ENCODE assay signal across 16 cellular contexts in the genomic region with DNA sequence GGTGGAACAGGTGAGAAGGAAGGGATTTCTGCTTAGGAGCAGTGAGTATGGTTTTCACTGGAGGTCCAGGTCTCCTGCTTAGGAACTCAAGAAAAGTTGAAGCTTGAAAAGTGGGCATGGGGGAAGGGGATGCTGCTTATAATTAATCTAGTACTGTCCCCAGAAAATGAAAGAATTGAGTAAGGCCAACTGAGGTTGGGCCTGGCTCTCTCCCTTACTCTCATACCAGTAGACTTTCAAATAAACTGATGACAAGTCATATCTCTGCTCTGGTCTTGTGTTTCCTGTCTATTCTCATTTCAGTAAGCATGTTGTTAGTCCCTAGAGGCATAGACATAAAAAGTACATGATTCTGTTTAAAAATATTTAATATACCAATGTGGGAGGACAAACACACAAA. TPM values are rescaled to one million over a fixed set of nuclear protein-coding genes. Genes with fewer than 3 reads are reported as not detected.
A peak's percentile ranks its signal among the peaks of the same experiment; 100 is the strongest.
DNase-seq lines count a peak whose midpoint lies in the region; ATAC-seq and TF ChIP-seq lines count a peak whose summit lies in the region.
"Had no signal": no experiment of that assay in that cellular context is flagged by ENCODE, and none has a peak within 500 bp of the region (broad histone marks: within the 10 kb centered on the region; RNA-seq: fewer than 3 reads in every experiment).

No MANE protein-coding gene starts in this region.

- no peak overlapping the region for H3K27ac ChIP-seq in CD8-positive, alpha-beta memory T cell (ENCODE audit: low read depth, low read length)
- no peak overlapping the region for H3K27ac ChIP-seq in right lobe of liver
- H3K27ac ChIP-seq: coronary artery, esophagus squamous epithelium had no signal

- ATAC-seq in HG02885 (IDR thresholded peaks at IDR 0.05; ENCODE audit: poor library complexity, unreplicated experiment): peak; percentile 47
- ATAC-seq in naive thymus-derived CD8-positive, alpha-beta T cell: no peak
- no peak for ATAC-seq in right lobe of liver
- ATAC-seq: heart left ventricle had no signal

- TF ChIP-seq POLR2A in right lobe of liver (IDR thresholded peaks at IDR 0.05): no peak

- TF ChIP-seq CTCF in right lobe of liver (IDR thresholded peaks at IDR 0.05): no peak

- DNase-seq in CD8-positive, alpha-beta memory T cell: no peak
- DNase-seq in activated CD4-positive, alpha-beta memory T cell treated with anti-CD3 and anti-CD28 coated beads, Interleukin-2, amount 10 ng/mL, durations not matched to agents 7 days and 5 days: no peak
- DNase-seq in naive thymus-derived CD8-positive, alpha-beta T cell: no peak
- DNase-seq in right lobe of liver: no peak
- DNase-seq in HPDE6-E6E7 (ENCODE audit: extremely low spot score): no peak
- DNase-seq in HuH-7 (ENCODE audit: low spot score): no peak
- DNase-seq: amniotic stem cell, EL, esophagus squamous epithelium, heart left ventricle, HFFc6, Right ventricle myocardium superior had no signal

- peaks cover 26% of the 10 kb centered on the region for H3K36me3 ChIP-seq in CD8-positive, alpha-beta memory T cell (ENCODE audit: insufficient read depth, low read length)
- H3K36me3 ChIP-seq in right lobe of liver: no peaks in the 10 kb centered on the region

- H3K9me3 ChIP-seq in CD8-positive, alpha-beta memory T cell (ENCODE audit: low read length): no peaks in the 10 kb centered on the region
- no peaks in the 10 kb centered on the region for H3K9me3 ChIP-seq in right lobe of liver
- H3K9me3 ChIP-seq: esophagus squamous epithelium, heart left ventricle had no signal

- no peaks in the 10 kb centered on the region for H3K27me3 ChIP-seq in CD8-positive, alpha-beta memory T cell (ENCODE audit: insufficient read depth, low read length, poor library complexity, severe bottlenecking)
- H3K27me3 ChIP-seq in right lobe of liver: no peaks in the 10 kb centered on the region
- H3K27me3 ChIP-seq: esophagus squamous epithelium had no signal

- peak overlapping the region; percentile 82 to 98 (median 94) for H3K27ac Mint-ChIP-seq in CD8-positive, alpha-beta memory T cell
- peak overlapping the region; percentile 96 for H3K27ac Mint-ChIP-seq in activated CD4-positive, alpha-beta memory T cell treated with anti-CD3 and anti-CD28 coated beads, Interleukin-2, amount 10 ng/mL, durations not matched to agents 7 days and 5 days
- peak overlapping the region; percentile 79 to 94 (median 88) for H3K27ac Mint-ChIP-seq in naive thymus-derived CD8-positive, alpha-beta T cell
- H3K27ac Mint-ChIP-seq: HFFc6 had no signal

- H3K9me3 Mint-ChIP-seq in CD8-positive, alpha-beta memory T cell: peaks cover 0 to 5% (median 3%) of the 10 kb centered on the region in 5 donors
- H3K9me3 Mint-ChIP-seq in activated CD4-positive, alpha-beta memory T cell treated with anti-CD3 and anti-CD28 coated beads, Interleukin-2, amount 10 ng/mL, durations not matched to agents 7 days and 5 days: peaks cover 6% of the 10 kb centered on the region
- peaks cover 0 to 14% (median 4%) of the 10 kb centered on the region in 9 donors for H3K9me3 Mint-ChIP-seq in naive thymus-derived CD8-positive, alpha-beta T cell
- H3K9me3 Mint-ChIP-seq: HFFc6 had no signal

- POLR2A ChIA-PET in CD8-positive, alpha-beta memory T cell (lab: Charles Lee): no interaction called here
- POLR2A ChIA-PET in activated CD4-positive, alpha-beta memory T cell treated with anti-CD3 and anti-CD28 coated beads, Interleukin-2, amount 10 ng/mL, durations not matched to agents 7 days and 5 days (lab: Charles Lee): interaction anchor here (0.6 to 8.3 kb wide), 7 partner anchors 12 to 83 kb away, joined by 3 to 106 read pairs (median 20); a partner anchor contains a TSS
- POLR2A ChIA-PET in naive thymus-derived CD8-positive, alpha-beta T cell (lab: Charles Lee): interaction anchor here (0.7 to 8.7 kb wide), 3 partner anchors 19 to 28 kb away, joined by 3 to 52 read pairs (median 35); a partner anchor contains a TSS

- no peaks in the 10 kb centered on the region for H3K27me3 Mint-ChIP-seq in CD8-positive, alpha-beta memory T cell
- H3K27me3 Mint-ChIP-seq in activated CD4-positive, alpha-beta memory T cell treated with anti-CD3 and anti-CD28 coated beads, Interleukin-2, amount 10 ng/mL, durations not matched to agents 7 days and 5 days: no peaks in the 10 kb centered on the region
- H3K27me3 Mint-ChIP-seq in naive thymus-derived CD8-positive, alpha-beta T cell: no peaks in the 10 kb centered on the region

- H3K4me3 ChIP-seq in CD8-positive, alpha-beta memory T cell (ENCODE audit: low read length): no peak overlapping the region
- H3K4me3 ChIP-seq in right lobe of liver: no peak overlapping the region
- H3K4me3 ChIP-seq: coronary artery, esophagus squamous epithelium, heart left ventricle had no signal

- H3K4me3 Mint-ChIP-seq in CD8-positive, alpha-beta memory T cell: peak overlapping the region in 6 of 7 donors; percentile 34 to 70 (median 56)
- H3K4me3 Mint-ChIP-seq in activated CD4-positive, alpha-beta memory T cell treated with anti-CD3 and anti-CD28 coated beads, Interleukin-2, amount 10 ng/mL, durations not matched to agents 7 days and 5 days: peak overlapping the region; percentile 34
- peak overlapping the region in 8 of 10 donors; percentile 12 to 67 (median 48) for H3K4me3 Mint-ChIP-seq in naive thymus-derived CD8-positive, alpha-beta T cell
- H3K4me3 Mint-ChIP-seq: HFFc6 had no signal

- peaks cover 66% of the 10 kb centered on the region for H3K4me1 ChIP-seq in CD8-positive, alpha-beta memory T cell (ENCODE audit: insufficient read depth, low read length)
- H3K4me1 ChIP-seq in right lobe of liver: no peaks in the 10 kb centered on the region

- CTCF ChIA-PET in CD8-positive, alpha-beta memory T cell (lab: Charles Lee): interaction anchor here (1.1 to 9.1 kb wide), 6 partner anchors 27 to 269 kb away, joined by 3 to 100 read pairs (median 10); a partner anchor contains a TSS
- CTCF ChIA-PET in activated CD4-positive, alpha-beta memory T cell treated with anti-CD3 and anti-CD28 coated beads, Interleukin-2, amount 10 ng/mL, durations not matched to agents 7 days and 5 days (lab: Charles Lee): interaction anchor here (0.7 to 7.8 kb wide), 5 partner anchors 10 to 266 kb away, joined by 3 to 108 read pairs (median 5); a partner anchor contains a TSS

- intact Hi-C loops in right lobe of liver (cut with DNase I): no loop called here

- H3K4me1 Mint-ChIP-seq in CD8-positive, alpha-beta memory T cell: peaks cover 86 to 98% (median 96%) of the 10 kb centered on the region in 3 donors
- H3K4me1 Mint-ChIP-seq in activated CD4-positive, alpha-beta memory T cell treated with anti-CD3 and anti-CD28 coated beads, Interleukin-2, amount 10 ng/mL, durations not matched to agents 7 days and 5 days: peaks cover 92% of the 10 kb centered on the region
- peaks cover 36 to 95% (median 85%) of the 10 kb centered on the region in 4 donors for H3K4me1 Mint-ChIP-seq in naive thymus-derived CD8-positive, alpha-beta T cell

- peaks cover 11 to 94% (median 29%) of the 10 kb centered on the region in 3 donors for H3K36me3 Mint-ChIP-seq in CD8-positive, alpha-beta memory T cell
- peaks cover 97% of the 10 kb centered on the region for H3K36me3 Mint-ChIP-seq in activated CD4-positive, alpha-beta memory T cell treated with anti-CD3 and anti-CD28 coated beads, Interleukin-2, amount 10 ng/mL, durations not matched to agents 7 days and 5 days (ENCODE audit: low read depth)
- peaks cover 12 to 99% (median 39%) of the 10 kb centered on the region in 3 donors for H3K36me3 Mint-ChIP-seq in naive thymus-derived CD8-positive, alpha-beta T cell

RNA-seq across cellular contexts. Expression of a gene that starts 26.4 kb away (rescaled TPM):
- total RNA-seq in CD8-positive, alpha-beta memory T cell: 100 to 1,000 TPM; 224 to 234 TPM
- 250 TPM for polyA plus RNA-seq in CD8-positive, alpha-beta memory T cell
- total RNA-seq in activated CD4-positive, alpha-beta memory T cell treated with anti-CD3 and anti-CD28 coated beads, Interleukin-2, amount 10 ng/mL, durations not matched to agents 7 days and 5 days: 100 to 1,000 TPM; 403 to 404 TPM
- total RNA-seq in naive thymus-derived CD8-positive, alpha-beta T cell: 100 to 1,000 TPM; 272 to 276 TPM
- polyA plus RNA-seq in naive thymus-derived CD8-positive, alpha-beta T cell: 100 to 1,000 TPM; 186 to 213 (median 200) TPM
- total RNA-seq in right lobe of liver: 1 to 10 TPM in 5 of 6 experiments, under 1 TPM in 1; 0.68 to 5.0 (median 3.4) TPM
- total RNA-seq: HFFc6, pulmonary artery endothelial cell, temporal lobe had no signal

RNA-seq across cellular contexts. Expression of a gene that starts 38.4 kb away (rescaled TPM):
- 10 to 100 TPM; 74.0 to 75.0 TPM for total RNA-seq in CD8-positive, alpha-beta memory T cell
- 48.5 TPM for polyA plus RNA-seq in CD8-positive, alpha-beta memory T cell
- total RNA-seq in activated CD4-positive, alpha-beta memory T cell treated with anti-CD3 and anti-CD28 coated beads, Interleukin-2, amount 10 ng/mL, durations not matched to agents 7 days and 5 days: 100 to 1,000 TPM; 106 to 113 TPM
- total RNA-seq in naive thymus-derived CD8-positive, alpha-beta T cell: 10 to 100 TPM in 1 of 2 experiments, 1 to 10 TPM in 1; 9.8 to 11.1 TPM
- 1 to 10 TPM; 1.7 to 3.9 (median 3.7) TPM for polyA plus RNA-seq in naive thymus-derived CD8-positive, alpha-beta T cell
- total RNA-seq in right lobe of liver: under 1 TPM; 0.20 to 0.42 (median 0.28) TPM
- total RNA-seq: HFFc6, pulmonary artery endothelial cell, temporal lobe had no signal

RNA-seq across cellular contexts. Expression of a gene that starts 53.8 kb away (rescaled TPM):
- total RNA-seq in CD8-positive, alpha-beta memory T cell: 10 to 100 TPM; 79.5 to 97.4 TPM
- 165 TPM for polyA plus RNA-seq in CD8-positive, alpha-beta memory T cell
- total RNA-seq in activated CD4-positive, alpha-beta memory T cell treated with anti-CD3 and anti-CD28 coated beads, Interleukin-2, amount 10 ng/mL, durations not matched to agents 7 days and 5 days: 10 to 100 TPM; 13.7 to 15.3 TPM
- 1 to 10 TPM; 4.5 to 6.2 TPM for total RNA-seq in naive thymus-derived CD8-positive, alpha-beta T cell
- polyA plus RNA-seq in naive thymus-derived CD8-positive, alpha-beta T cell: 100 to 1,000 TPM in 1 of 3 donors, 1 to 10 TPM in 2; 3.8 to 102 (median 4.0) TPM
- total RNA-seq in right lobe of liver: 1 to 10 TPM in 3 of 6 experiments, under 1 TPM in 3; 0.74 to 5.2 (median 0.99) TPM
- total RNA-seq: HFFc6, pulmonary artery endothelial cell had no signal

Comparison
In these comparisons a context has a peak if more than half of its experiments do, and no peak if none do; other contexts are left out.
1. RNA of a gene that starts 26.4 kb away (total RNA-seq): 403 to 404 TPM in activated CD4-positive, alpha-beta memory T cell treated with anti-CD3 and anti-CD28 coated beads, Interleukin-2, amount 10 ng/mL, durations not matched to agents 7 days and 5 days, 272 to 276 TPM in naive thymus-derived CD8-positive, alpha-beta T cell and 224 to 234 TPM in CD8-positive, alpha-beta memory T cell; 0.68 to 5.0 TPM in right lobe of liver; every median in the first group is over 10 times any median in the second.
2. RNA of a gene that starts 38.4 kb away (total RNA-seq): 106 to 113 TPM in activated CD4-positive, alpha-beta memory T cell treated with anti-CD3 and anti-CD28 coated beads, Interleukin-2, amount 10 ng/mL, durations not matched to agents 7 days and 5 days, 74.0 to 75.0 TPM in CD8-positive, alpha-beta memory T cell and 9.8 to 11.1 TPM in naive thymus-derived CD8-positive, alpha-beta T cell; 0.20 to 0.42 TPM in right lobe of liver; every median in the first group is over 4 times any median in the second.
3. RNA of a gene that starts 53.8 kb away (total RNA-seq): 79.5 to 97.4 TPM in CD8-positive, alpha-beta memory T cell; 13.7 to 15.3 TPM in activated CD4-positive, alpha-beta memory T cell treated with anti-CD3 and anti-CD28 coated beads, Interleukin-2, amount 10 ng/mL, durations not matched to agents 7 days and 5 days, 4.5 to 6.2 TPM in naive thymus-derived CD8-positive, alpha-beta T cell and 0.74 to 5.2 TPM in right lobe of liver; every median in the first group is over 4 times any median in the second.
4. Peak in every context shown above with its lines, with median percentiles within 50 percentile points of each other: H3K27ac Mint-ChIP-seq and H3K4me3 Mint-ChIP-seq.